9 cellular contexts compared by ENCODE assay signal in genomic region chr19:23283925-23284324, GRCh38. TPM values are rescaled to one million over a fixed set of nuclear protein-coding genes. Genes with fewer than 3 reads are reported as not detected.
DNase-seq lines count a peak whose midpoint lies in the region; ATAC-seq and TF ChIP-seq lines count a peak whose summit lies in the region.
"Had no signal": no experiment of that assay in that cellular context is flagged by ENCODE, and none has a peak within 500 bp of the region (broad histone marks: within the 10 kb centered on the region; RNA-seq: fewer than 3 reads in every experiment).

No MANE protein-coding gene starts in this region.

- DNase-seq in AML-193 (lab: John Stamatoyannopoulos, UW) (peak; percentile 30 to 58), H4 (ENCODE audit: low spot score) (peak; percentile 40), adipocyte (ENCODE audit: low read depth) (peak; percentile 56), iPS-NIHi7 (ENCODE audit: extremely low spot score) (peak; percentile 74), amniotic stem cell (lab: John Stamatoyannopoulos, UW) (no peak)
- DNase-seq in stimulated activated CD4-positive, alpha-beta T cell treated with anti-CD3 and anti-CD28 coated beads, Interleukin-4, amount 100 ng/mL, for 48 hours (ENCODE audit: low read depth in 2 of 2): peak; percentile 44 to 61

- H3K4me1 ChIP-seq in adipocyte (ENCODE audit: control insufficient read depth, insufficient read depth, low read length): no peaks in the 10 kb centered on the region

- ATAC-seq in SK-N-SH treated with all-trans-retinoic acid at 6 μM for 48 hours: peak; percentile 97
- no peak for ATAC-seq in HG02571 (IDR thresholded peaks at IDR 0.05; ENCODE audit: unreplicated experiment)

- no peaks in the 10 kb centered on the region for H3K36me3 ChIP-seq in adipocyte (ENCODE audit: control insufficient read depth, insufficient read depth, low read length, severe bottlenecking)
- H3K36me3 ChIP-seq: ovary had no signal

- peaks cover 4% of the 10 kb centered on the region for H3K9me3 ChIP-seq in adipocyte (ENCODE audit: control insufficient read depth, low read length)
- H3K9me3 ChIP-seq: ovary had no signal

- H3K4me3 ChIP-seq in adipocyte (ENCODE audit: low read length): no peak overlapping the region
- H3K4me3 ChIP-seq: ovary had no signal

- H3K9ac ChIP-seq in adipocyte (ENCODE audit: low read length): no peak overlapping the region

- H3K27me3 ChIP-seq in adipocyte (replicated peaks; ENCODE audit: control insufficient read depth, insufficient read depth, low read length): no peaks in the 10 kb centered on the region
- H3K27me3 ChIP-seq: ovary had no signal

TF ChIP-seq in SK-N-SH treated with all-trans-retinoic acid at 6 μM for 48 hours, 23 proteins besides CTCF, POLR2A, EP300 and RAD21:
- TF ChIP-seq CSDC2 (CRISPR knock-in tag; IDR thresholded peaks at IDR 0.05) (no peak), OSR1 (CRISPR knock-in tag; IDR thresholded peaks at IDR 0.05) (no peak), TOX (CRISPR knock-in tag; IDR thresholded peaks at IDR 0.05; ENCODE audit: borderline replicate concordance) (no peak), CREB5 (CRISPR knock-in tag; IDR thresholded peaks at IDR 0.05; ENCODE audit: low read depth) (no peak), POU6F1 (CRISPR knock-in tag; IDR thresholded peaks at IDR 0.05; ENCODE audit: borderline replicate concordance, low read depth) (no peak), BACH2 (CRISPR knock-in tag; IDR thresholded peaks at IDR 0.05; ENCODE audit: borderline replicate concordance) (no peak), RARB (CRISPR knock-in tag; IDR thresholded peaks at IDR 0.05) (no peak), GLIS3 (CRISPR knock-in tag; IDR thresholded peaks at IDR 0.05) (no peak), ZFP30 (CRISPR knock-in tag; IDR thresholded peaks at IDR 0.05) (no peak)

RNA-seq across cellular contexts. Expression of gene ZNF724, which starts 33.7 kb away (rescaled TPM):
- 8.8 and 10.5 TPM in 2 replicates for total RNA-seq in H4 (2014; rRNA removed; shearing (Covaris generic))
